ENCODE assay signal across 9 cellular contexts in the genomic region with DNA sequence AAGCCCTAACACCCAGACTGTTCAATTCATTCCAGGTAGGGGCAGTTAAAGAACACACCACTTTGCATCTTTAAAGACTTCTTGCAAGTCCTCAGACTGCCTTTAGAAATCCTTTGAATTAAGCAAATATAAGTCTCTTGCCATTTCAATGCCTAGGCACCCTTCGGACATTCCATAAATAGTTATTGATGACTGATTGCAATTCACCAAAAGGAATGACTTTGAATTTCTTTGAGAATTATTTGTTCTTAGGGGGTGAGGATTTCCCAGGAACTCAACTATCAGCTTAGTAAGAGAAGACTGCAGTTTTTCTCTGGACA. TPM values are rescaled to one million over a fixed set of nuclear protein-coding genes. Genes with fewer than 3 reads are reported as not detected.
DNase-seq lines count a peak whose midpoint lies in the region; ATAC-seq and TF ChIP-seq lines count a peak whose summit lies in the region.
"Had no signal": no experiment of that assay in that cellular context is flagged by ENCODE, and none has a peak within 500 bp of the region (broad histone marks: within the 10 kb centered on the region; RNA-seq: fewer than 3 reads in every experiment).

No MANE protein-coding gene starts in this region.

- H3K4me3 ChIP-seq in SK-N-SH (ENCODE audit: low read depth in 2 of 2, low read length in 1 of 2) (peak overlapping the region; percentile 61 to 82), stomach smooth muscle (ENCODE audit: low read length in 2 of 2) (peak overlapping the region; percentile 59 to 74)

- peaks cover 19% of the 10 kb centered on the region for H3K4me1 Mint-ChIP-seq in activated T-helper 1 cell treated with anti-CD3 and anti-CD28 coated beads, Interleukin-12 subunit alpha, Interleukin-12 subunit beta, Interleukin-2, Interleukin-4 antibody, amounts not matched to agents 30 ng/mL and 10 ng/mL and 1 ng/mL, durations not matched to agents 14 hours and 24 hours and 36 hours (ENCODE audit: low read depth)
- H3K4me1 Mint-ChIP-seq in immature natural killer cell: peaks cover 10 to 14% of the 10 kb centered on the region in 2 donors

- no peak for TF ChIP-seq RAD21 in SK-N-SH (IDR thresholded peaks at IDR 0.05; ENCODE audit: low read length)

- H4K20me1 ChIP-seq in SK-N-SH (ENCODE audit: insufficient read depth): no peaks in the 10 kb centered on the region

- peaks cover 5 to 8% of the 10 kb centered on the region in 2 experiments; a peak in 3 of 4 replicates for H3K4me1 ChIP-seq in SK-N-SH (ENCODE audit: control insufficient read depth in 1 of 2, insufficient read depth in 2 of 2, low read depth in 1 of 2, low read length in 1 of 2)
- H3K4me1 ChIP-seq in stomach smooth muscle (ENCODE audit: control insufficient read depth, insufficient read depth, low read length): no peaks in the 10 kb centered on the region

- peaks cover 3% of the 10 kb centered on the region for H3F3A ChIP-seq in SK-N-SH (replicated peaks; ENCODE audit: insufficient read depth)

- TF ChIP-seq EP300 in SK-N-SH (IDR thresholded peaks at IDR 0.05; ENCODE audit: borderline replicate concordance in 1 of 2, low read depth in 1 of 2, low read length in 1 of 2): no peak

- POLR2A ChIA-PET in SK-N-SH (lab: Yijun Ruan, JAX): interaction anchor here (0.6 to 1.3 kb wide), 3 partner anchors 46 to 811 kb away, joined by 3 read pairs; a partner anchor contains a TSS

- H3K9ac ChIP-seq in SK-N-SH (peak overlapping the region; percentile 89; the same call in 1 of the 2 replicates), stomach smooth muscle (ENCODE audit: low read length in 2 of 2) (peak overlapping the region in 1 of 2 donors; percentile 83)

- intact Hi-C loops in activated T-helper 1 cell treated with anti-CD3 and anti-CD28 coated beads, Interleukin-12 subunit alpha, Interleukin-12 subunit beta, Interleukin-2, Interleukin-4 antibody, amounts not matched to agents 30 ng/mL and 10 ng/mL and 1 ng/mL, durations not matched to agents 14 hours and 24 hours and 36 hours (cut with micrococcal nuclease): loop anchor here (1.0 kb wide), 2 partner anchors 13 to 154 kb away; a partner anchor contains a TSS

- 100% methylated on average over 1 of the region's 1 CpG for WGBS in SK-N-SH (ENCODE audit: low lambda C conversion rate)

- H3K27ac ChIP-seq in SK-N-SH (ENCODE audit: low read depth in 2 of 2, low read length in 1 of 2) (peak overlapping the region; percentile 74 to 85; a peak in 2 of 4 replicates), stomach smooth muscle (ENCODE audit: low read length) (peak overlapping the region; percentile 83)

- CTCF ChIA-PET in SK-N-SH (lab: Yijun Ruan, JAX): interaction anchor here (0.6 to 1.6 kb wide), 2 partner anchors 10 to 15 kb away, joined by 3 to 7 read pairs; no protein-coding TSS in a partner anchor

- peaks cover 4% of the 10 kb centered on the region for H3K9me3 Mint-ChIP-seq in activated T-helper 1 cell treated with anti-CD3 and anti-CD28 coated beads, Interleukin-12 subunit alpha, Interleukin-12 subunit beta, Interleukin-2, Interleukin-4 antibody, amounts not matched to agents 30 ng/mL and 10 ng/mL and 1 ng/mL, durations not matched to agents 14 hours and 24 hours and 36 hours
- H3K9me3 Mint-ChIP-seq in immature natural killer cell: peaks cover 0 to 5% (median 0%) of the 10 kb centered on the region in 6 donors

- peaks cover 3% of the 10 kb centered on the region for H3K36me3 Mint-ChIP-seq in activated T-helper 1 cell treated with anti-CD3 and anti-CD28 coated beads, Interleukin-12 subunit alpha, Interleukin-12 subunit beta, Interleukin-2, Interleukin-4 antibody, amounts not matched to agents 30 ng/mL and 10 ng/mL and 1 ng/mL, durations not matched to agents 14 hours and 24 hours and 36 hours (ENCODE audit: low read depth)
- no peaks in the 10 kb centered on the region for H3K36me3 Mint-ChIP-seq in immature natural killer cell

- H3K27me3 ChIP-seq in SK-N-SH (ENCODE audit: insufficient read depth): no peaks in the 10 kb centered on the region
- no peaks in the 10 kb centered on the region for H3K27me3 ChIP-seq in stomach smooth muscle (ENCODE audit: control insufficient read depth in 1 of 2, insufficient read depth in 2 of 2, low read length in 2 of 2)

- ATAC-seq in SK-N-SH treated with all-trans-retinoic acid at 6 μM for 48 hours: no peak
- no peak for ATAC-seq in GM19397 (IDR thresholded peaks at IDR 0.05; ENCODE audit: unreplicated experiment)

- H3K9me3 ChIP-seq in SK-N-SH: no peaks in the 10 kb centered on the region
- no peaks in the 10 kb centered on the region for H3K9me3 ChIP-seq in stomach smooth muscle (ENCODE audit: control insufficient read depth in 2 of 2, low read length in 2 of 2)

- no peak for TF ChIP-seq CTCF in SK-N-SH (IDR thresholded peaks at IDR 0.05)

- H3K27me3 Mint-ChIP-seq in activated T-helper 1 cell treated with anti-CD3 and anti-CD28 coated beads, Interleukin-12 subunit alpha, Interleukin-12 subunit beta, Interleukin-2, Interleukin-4 antibody, amounts not matched to agents 30 ng/mL and 10 ng/mL and 1 ng/mL, durations not matched to agents 14 hours and 24 hours and 36 hours (ENCODE audit: insufficient read depth): peaks cover 28% of the 10 kb centered on the region
- peaks cover 3 to 6% (median 3%) of the 10 kb centered on the region in 3 donors for H3K27me3 Mint-ChIP-seq in immature natural killer cell (ENCODE audit: low read depth in 3 of 3)

- DNase-seq in SK-N-SH (no peak), immature natural killer cell (peak in 1 of 3 donors; percentile 2), NCI-H2029 treated with DMSO at 0.1 percent for 48 hours (lab: John Stamatoyannopoulos, UW) (no peak), anterior cingulate cortex (lab: John Stamatoyannopoulos, UW) (no peak)
- DNase-seq in activated T-helper 1 cell treated with anti-CD3 and anti-CD28 coated beads, Interleukin-12 subunit alpha, Interleukin-12 subunit beta, Interleukin-2, Interleukin-4 antibody, amounts not matched to agents 30 ng/mL and 10 ng/mL and 1 ng/mL, durations not matched to agents 14 hours and 24 hours and 36 hours (ENCODE audit: low spot score): no peak

- H3K79me2 ChIP-seq in SK-N-SH (ENCODE audit: insufficient read depth): peaks cover 38% of the 10 kb centered on the region

- H3K27ac Mint-ChIP-seq in activated T-helper 1 cell treated with anti-CD3 and anti-CD28 coated beads, Interleukin-12 subunit alpha, Interleukin-12 subunit beta, Interleukin-2, Interleukin-4 antibody, amounts not matched to agents 30 ng/mL and 10 ng/mL and 1 ng/mL, durations not matched to agents 14 hours and 24 hours and 36 hours: no peak overlapping the region
- H3K27ac Mint-ChIP-seq in immature natural killer cell: no peak overlapping the region

- H2AFZ ChIP-seq in SK-N-SH (ENCODE audit: low read depth): peak overlapping the region; percentile 95

- no peaks in the 10 kb centered on the region for H3K9me2 ChIP-seq in SK-N-SH

- peaks cover 9% of the 10 kb centered on the region in 2 experiments for H3K36me3 ChIP-seq in SK-N-SH (replicated peaks in 1 of 2; ENCODE audit: control insufficient read depth in 1 of 2, insufficient read depth in 2 of 2, low read length in 1 of 2)
- no peaks in the 10 kb centered on the region for H3K36me3 ChIP-seq in stomach smooth muscle (ENCODE audit: control insufficient read depth in 2 of 2, insufficient read depth in 2 of 2, low read length in 2 of 2)

- H3K4me2 ChIP-seq in SK-N-SH: peak overlapping the region; percentile 74

- H3K4me3 Mint-ChIP-seq in activated T-helper 1 cell treated with anti-CD3 and anti-CD28 coated beads, Interleukin-12 subunit alpha, Interleukin-12 subunit beta, Interleukin-2, Interleukin-4 antibody, amounts not matched to agents 30 ng/mL and 10 ng/mL and 1 ng/mL, durations not matched to agents 14 hours and 24 hours and 36 hours: peak overlapping the region; percentile 57
- H3K4me3 Mint-ChIP-seq in immature natural killer cell: peak overlapping the region; percentile 61 to 78 (median 74)

TF ChIP-seq in SK-N-SH, 30 proteins besides CTCF, POLR2A, EP300 and RAD21 (continues in another document):
- no peak for TF ChIP-seq TAF1 (IDR thresholded peaks at IDR 0.05; ENCODE audit: borderline replicate concordance, low read depth, low read length)

TF ChIP-seq in SK-N-SH treated with all-trans-retinoic acid at 6 μM for 48 hours, 23 proteins besides CTCF, POLR2A, EP300 and RAD21 (continues in another document):
- TF ChIP-seq PPARA (CRISPR knock-in tag; IDR thresholded peaks at IDR 0.05; ENCODE audit: borderline replicate concordance): no peak

RNA-seq across cellular contexts. Expression of a gene that starts 0.5 kb away (rescaled TPM):
- 11.6 and 17.6 TPM in 2 replicates for polyA plus RNA-seq in SK-N-SH (2012; rRNA removed)
- polyA plus RNA-seq in SK-N-SH (2012; cell fraction: cytosol; rRNA removed): 13.5 and 18.6 TPM in 2 replicates
- polyA plus RNA-seq in SK-N-SH (2012; cell fraction: nucleus; rRNA removed): 31.0 and 43.6 TPM in 2 replicates
- 20.3 and 21.1 TPM in 2 replicates for total RNA-seq in activated T-helper 1 cell treated with anti-CD3 and anti-CD28 coated beads, Interleukin-12 subunit alpha, Interleukin-12 subunit beta, Interleukin-2, Interleukin-4 antibody, amounts not matched to agents 30 ng/mL and 10 ng/mL and 1 ng/mL, durations not matched to agents 14 hours and 24 hours and 36 hours
- 1 to 10 TPM in 2 of 3 donors, not detected in 1; 1.5 to 1.6 TPM for polyA plus RNA-seq in immature natural killer cell

RNA-seq across cellular contexts. Expression of a gene that starts 12.9 kb away (rescaled TPM):
- polyA plus RNA-seq in SK-N-SH (2012; rRNA removed): 0.02 and 0.05 TPM in 2 replicates
- 0.01 and 0.04 TPM in 2 replicates for polyA plus RNA-seq in SK-N-SH (2012; cell fraction: cytosol; rRNA removed)
- not detected in 2 replicates for polyA plus RNA-seq in SK-N-SH (2012; cell fraction: nucleus; rRNA removed)
- total RNA-seq in activated T-helper 1 cell treated with anti-CD3 and anti-CD28 coated beads, Interleukin-12 subunit alpha, Interleukin-12 subunit beta, Interleukin-2, Interleukin-4 antibody, amounts not matched to agents 30 ng/mL and 10 ng/mL and 1 ng/mL, durations not matched to agents 14 hours and 24 hours and 36 hours: not detected in 2 replicates
- not detected for polyA plus RNA-seq in immature natural killer cell
- total RNA-seq: urinary bladder had no signal

RNA-seq across cellular contexts. Expression of a gene that starts 27.5 kb away (rescaled TPM):
- polyA plus RNA-seq in SK-N-SH (2012; rRNA removed): not detected in 2 replicates
- polyA plus RNA-seq in SK-N-SH (2012; cell fraction: cytosol; rRNA removed): not detected in 2 replicates
- polyA plus RNA-seq in SK-N-SH (2012; cell fraction: nucleus; rRNA removed): not detected in 2 replicates
- total RNA-seq in activated T-helper 1 cell treated with anti-CD3 and anti-CD28 coated beads, Interleukin-12 subunit alpha, Interleukin-12 subunit beta, Interleukin-2, Interleukin-4 antibody, amounts not matched to agents 30 ng/mL and 10 ng/mL and 1 ng/mL, durations not matched to agents 14 hours and 24 hours and 36 hours: not detected in 2 replicates
- polyA plus RNA-seq in immature natural killer cell: not detected
- total RNA-seq: urinary bladder had no signal

RNA-seq across cellular contexts. Expression of a gene that starts 57.8 kb away (rescaled TPM):
- not detected in 2 replicates for polyA plus RNA-seq in SK-N-SH (2012; rRNA removed)
- 0.01 TPM in 1 of 2 replicates, not detected in the other for polyA plus RNA-seq in SK-N-SH (2012; cell fraction: cytosol; rRNA removed)
- not detected in 2 replicates for polyA plus RNA-seq in SK-N-SH (2012; cell fraction: nucleus; rRNA removed)
- not detected in 2 replicates for total RNA-seq in activated T-helper 1 cell treated with anti-CD3 and anti-CD28 coated beads, Interleukin-12 subunit alpha, Interleukin-12 subunit beta, Interleukin-2, Interleukin-4 antibody, amounts not matched to agents 30 ng/mL and 10 ng/mL and 1 ng/mL, durations not matched to agents 14 hours and 24 hours and 36 hours
- not detected for polyA plus RNA-seq in immature natural killer cell
- polyA plus RNA-seq: urinary bladder had no signal
